ENCODE assay signal across 28 cellular contexts in genomic region chr12:54022960-54023884, GRCh38. TPM values are rescaled to one million over a fixed set of nuclear protein-coding genes. Genes with fewer than 3 reads are reported as not detected.
DNase-seq lines count a peak whose midpoint lies in the region; ATAC-seq, FAIRE-seq and TF ChIP-seq lines count a peak whose summit lies in the region.
"Had no signal": no experiment of that assay in that cellular context is flagged by ENCODE, and none has a peak within 500 bp of the region (broad histone marks: within the 10 kb centered on the region; RNA-seq: fewer than 3 reads in every experiment).

No MANE protein-coding gene starts in this region.

- POLR2A ChIA-PET in activated CD4-positive, alpha-beta T cell treated with anti-CD3 and anti-CD28 coated beads, Interleukin-2, amount 10 ng/mL, durations not matched to agents 7 days and 5 days (lab: Charles Lee) = interaction anchor here (0.7 kb wide), 1 partner anchor 336 kb away, joined by 5 read pairs; no protein-coding TSS in a partner anchor

- intact Hi-C loops in kidney (cut with DNase I) = no loop called here

- no peak overlapping the region for H3K4me3 Mint-ChIP-seq in activated CD4-positive, alpha-beta T cell treated with anti-CD3 and anti-CD28 coated beads, Interleukin-2, amount 10 ng/mL, durations not matched to agents 7 days and 5 days
- H3K4me3 Mint-ChIP-seq in activated T-cell treated with anti-CD3 and anti-CD28 coated beads, Interleukin-2, amount 50 U/mL, for 4 hours = no peak overlapping the region
- no peak overlapping the region for H3K4me3 Mint-ChIP-seq in activated T-helper 17 cell treated with anti-CD3 and anti-CD28 coated beads, Interleukin-2, amount 50 U/mL, for 72 hours
- H3K4me3 Mint-ChIP-seq: activated naive CD4-positive, alpha-beta T cell treated with anti-CD3 and anti-CD28 coated beads for 36 hours; neural progenitor cell had no signal

- FAIRE-seq in kidney (lab: Jason Lieb, UNC) = no peak
- FAIRE-seq: D721Med, H54 had no signal

- CTCF ChIA-PET in activated CD4-positive, alpha-beta T cell treated with anti-CD3 and anti-CD28 coated beads, Interleukin-2, amount 10 ng/mL, durations not matched to agents 7 days and 5 days (lab: Charles Lee) = interaction anchor here (0.6 to 3.1 kb wide), 11 partner anchors 8 to 277 kb away, joined by 3 to 16 read pairs (median 5); partner anchors contain the start of genes HOXC4 and HOXC5

- peaks cover 86% of the 10 kb centered on the region for H3K27me3 Mint-ChIP-seq in activated CD4-positive, alpha-beta T cell treated with anti-CD3 and anti-CD28 coated beads, Interleukin-2, amount 10 ng/mL, durations not matched to agents 7 days and 5 days
- H3K27me3 Mint-ChIP-seq in activated T-cell treated with anti-CD3 and anti-CD28 coated beads, Interleukin-2, amount 50 U/mL, for 4 hours (ENCODE audit: low read depth) = peaks cover 73% of the 10 kb centered on the region
- peaks cover 61% of the 10 kb centered on the region for H3K27me3 Mint-ChIP-seq in activated T-helper 17 cell treated with anti-CD3 and anti-CD28 coated beads, Interleukin-2, amount 50 U/mL, for 72 hours

- H3K36me3 Mint-ChIP-seq in activated CD4-positive, alpha-beta T cell treated with anti-CD3 and anti-CD28 coated beads, Interleukin-2, amount 10 ng/mL, durations not matched to agents 7 days and 5 days (ENCODE audit: low read depth) = peaks cover 2% of the 10 kb centered on the region
- H3K36me3 Mint-ChIP-seq in activated T-cell treated with anti-CD3 and anti-CD28 coated beads, Interleukin-2, amount 50 U/mL, for 4 hours (ENCODE audit: insufficient read depth) = no peaks in the 10 kb centered on the region
- H3K36me3 Mint-ChIP-seq in activated T-helper 17 cell treated with anti-CD3 and anti-CD28 coated beads, Interleukin-2, amount 50 U/mL, for 72 hours (ENCODE audit: low read depth) = no peaks in the 10 kb centered on the region
- H3K36me3 Mint-ChIP-seq: neural progenitor cell had no signal

- H3K4me3 ChIP-seq in adipocyte (ENCODE audit: low read length) = peak overlapping the region; percentile 82
- no peak overlapping the region for H3K4me3 ChIP-seq in kidney (ENCODE audit: low read length in 2 of 2)
- H3K4me3 ChIP-seq in skeletal muscle tissue (ENCODE audit: low read length in 3 of 3) = peak overlapping the region; percentile 50 to 67 (median 63)
- H3K4me3 ChIP-seq: neural progenitor cell, upper lobe of left lung had no signal

- no peak overlapping the region for H3K27ac Mint-ChIP-seq in activated CD4-positive, alpha-beta T cell treated with anti-CD3 and anti-CD28 coated beads, Interleukin-2, amount 10 ng/mL, durations not matched to agents 7 days and 5 days
- H3K27ac Mint-ChIP-seq in activated T-helper 17 cell treated with anti-CD3 and anti-CD28 coated beads, Interleukin-2, amount 50 U/mL, for 72 hours = no peak overlapping the region
- H3K27ac Mint-ChIP-seq: activated naive CD4-positive, alpha-beta T cell treated with anti-CD3 and anti-CD28 coated beads for 36 hours; neural progenitor cell had no signal

- DNase-seq in GM04503 (ENCODE audit: low read depth) (peak; percentile 6), adipocyte (ENCODE audit: low read depth) (no peak), kidney (peak; percentile 28), EL (no peak)
- no peak for DNase-seq in activated CD4-positive, alpha-beta T cell treated with anti-CD3 and anti-CD28 coated beads, Interleukin-2, amount 10 ng/mL, durations not matched to agents 7 days and 5 days
- no peak for DNase-seq in activated T-cell treated with anti-CD3 and anti-CD28 coated beads, Interleukin-2, amount 50 U/mL, for 4 hours
- DNase-seq: activated naive CD4-positive, alpha-beta T cell treated with anti-CD3 and anti-CD28 coated beads for 36 hours; activated T-cell treated with anti-CD3 and anti-CD28 coated beads, Interleukin-2, amount 50 U/mL, for 48 hours; C1 segment of cervical spinal cord; central memory CD4-positive, alpha-beta T cell; foreskin fibroblast; NCI-H146; NCI-H526; stimulated activated CD4-positive, alpha-beta T cell treated with anti-CD3 and anti-CD28 coated beads, Interleukin-4, amount 100 ng/mL, for 24 hours; stimulated activated naive CD8-positive, alpha-beta T cell treated with anti-CD3 and anti-CD28 coated beads, Interleukin-15, Interleukin-2, amounts not matched to agents 100 U/mL and 50 U/mL, for 24 hours; T1000 had no signal

- H3K9me3 ChIP-seq in adipocyte (ENCODE audit: control insufficient read depth, low read length) (no peaks in the 10 kb centered on the region), kidney (ENCODE audit: control insufficient read depth in 1 of 2, low read length in 2 of 2) (no peaks in the 10 kb centered on the region), skeletal muscle tissue (ENCODE audit: control insufficient read depth in 3 of 3, low read length in 3 of 3) (no peaks in the 10 kb centered on the region)
- H3K9me3 ChIP-seq: upper lobe of left lung had no signal

- H3K9ac ChIP-seq in adipocyte (ENCODE audit: low read length) (peak overlapping the region; percentile 99), kidney (ENCODE audit: low read length in 2 of 2) (peak overlapping the region in 1 of 2 donors; percentile 54), skeletal muscle tissue (ENCODE audit: low read depth in 1 of 3, low read length in 3 of 3) (peak overlapping the region; percentile 81 to 88 (median 87))
- H3K9ac ChIP-seq: neural progenitor cell had no signal

- H3K27me3 ChIP-seq in adipocyte (replicated peaks; ENCODE audit: control insufficient read depth, insufficient read depth, low read length) = no peaks in the 10 kb centered on the region
- H3K27me3 ChIP-seq in skeletal muscle tissue (ENCODE audit: control insufficient read depth in 3 of 3, insufficient read depth in 3 of 3, low read length in 3 of 3) = no peaks in the 10 kb centered on the region

- H3K4me1 ChIP-seq in adipocyte (ENCODE audit: control insufficient read depth, insufficient read depth, low read length) = peaks cover 77% of the 10 kb centered on the region
- peaks cover 8 to 10% of the 10 kb centered on the region in 2 donors for H3K4me1 ChIP-seq in kidney (ENCODE audit: control insufficient read depth in 1 of 2, insufficient read depth in 1 of 2, low read depth in 1 of 2, low read length in 2 of 2)
- H3K4me1 ChIP-seq in skeletal muscle tissue (ENCODE audit: control insufficient read depth in 3 of 3, insufficient read depth in 3 of 3, low read length in 3 of 3) = peaks cover 69 to 86% (median 77%) of the 10 kb centered on the region in 3 donors
- H3K4me1 ChIP-seq: neural progenitor cell had no signal

- H3K27ac ChIP-seq in kidney (ENCODE audit: low read depth in 2 of 2, low read length in 2 of 2) = peak overlapping the region in 1 of 2 donors; percentile 41
- H3K27ac ChIP-seq in skeletal muscle tissue (ENCODE audit: low read depth, low read length) = peak overlapping the region; percentile 99
- H3K27ac ChIP-seq: neural progenitor cell, upper lobe of left lung had no signal

- no peak for ATAC-seq in activated T-cell treated with anti-CD3 and anti-CD28 coated beads, Interleukin-2, amount 50 U/mL, for 4 hours
- no peak for ATAC-seq in activated T-helper 17 cell treated with anti-CD3 and anti-CD28 coated beads, Interleukin-2, amount 50 U/mL, for 72 hours (replicated peaks)
- ATAC-seq: stimulated activated naive CD8-positive, alpha-beta T cell treated with anti-CD3 and anti-CD28 coated beads, Interleukin-15, Interleukin-2, amounts not matched to agents 100 U/mL and 50 U/mL, for 24 hours had no signal

- H3K36me3 ChIP-seq in adipocyte (ENCODE audit: control insufficient read depth, insufficient read depth, low read length, severe bottlenecking) = no peaks in the 10 kb centered on the region
- no peaks in the 10 kb centered on the region for H3K36me3 ChIP-seq in kidney (ENCODE audit: control insufficient read depth in 1 of 2, insufficient read depth in 2 of 2, low read length in 2 of 2)
- no peaks in the 10 kb centered on the region for H3K36me3 ChIP-seq in skeletal muscle tissue (ENCODE audit: control insufficient read depth in 3 of 3, insufficient read depth in 3 of 3, low read length in 3 of 3)
- H3K36me3 ChIP-seq: neural progenitor cell, upper lobe of left lung had no signal

- TF ChIP-seq CTCF in kidney (IDR thresholded peaks at IDR 0.05; ENCODE audit: borderline replicate concordance, extremely low read depth, insufficient read depth) = no peak

- peaks cover 17% of the 10 kb centered on the region for H3K4me1 Mint-ChIP-seq in activated CD4-positive, alpha-beta T cell treated with anti-CD3 and anti-CD28 coated beads, Interleukin-2, amount 10 ng/mL, durations not matched to agents 7 days and 5 days
- H3K4me1 Mint-ChIP-seq in activated T-cell treated with anti-CD3 and anti-CD28 coated beads, Interleukin-2, amount 50 U/mL, for 4 hours (ENCODE audit: low read depth) = peaks cover 6% of the 10 kb centered on the region
- no peaks in the 10 kb centered on the region for H3K4me1 Mint-ChIP-seq in activated T-helper 17 cell treated with anti-CD3 and anti-CD28 coated beads, Interleukin-2, amount 50 U/mL, for 72 hours
- H3K4me1 Mint-ChIP-seq: neural progenitor cell had no signal

- H3K9me3 Mint-ChIP-seq in activated CD4-positive, alpha-beta T cell treated with anti-CD3 and anti-CD28 coated beads, Interleukin-2, amount 10 ng/mL, durations not matched to agents 7 days and 5 days = no peaks in the 10 kb centered on the region
- H3K9me3 Mint-ChIP-seq in activated T-cell treated with anti-CD3 and anti-CD28 coated beads, Interleukin-2, amount 50 U/mL, for 4 hours = no peaks in the 10 kb centered on the region
- no peaks in the 10 kb centered on the region for H3K9me3 Mint-ChIP-seq in activated T-helper 17 cell treated with anti-CD3 and anti-CD28 coated beads, Interleukin-2, amount 50 U/mL, for 72 hours
- H3K9me3 Mint-ChIP-seq: activated naive CD4-positive, alpha-beta T cell treated with anti-CD3 and anti-CD28 coated beads for 36 hours; neural progenitor cell had no signal

RNA-seq across cellular contexts. Expression of gene HOXC6, which starts 5.0 kb away (rescaled TPM):
- total RNA-seq in kidney = 22.0 TPM
- polyA plus RNA-seq in kidney (ENCODE audit: insufficient read depth, low read depth, low replicate concordance) = 11.4 TPM
- total RNA-seq in skeletal muscle tissue = 2.6 TPM
- not detected for total RNA-seq in activated CD4-positive, alpha-beta T cell treated with anti-CD3 and anti-CD28 coated beads, Interleukin-2, amount 10 ng/mL, durations not matched to agents 7 days and 5 days
- not detected for total RNA-seq in activated T-cell treated with anti-CD3 and anti-CD28 coated beads, Interleukin-2, amount 50 U/mL, for 4 hours
- total RNA-seq in activated T-helper 17 cell treated with anti-CD3 and anti-CD28 coated beads, Interleukin-2, amount 50 U/mL, for 72 hours = not detected
- total RNA-seq: activated CD8-positive, alpha-beta memory T cell treated with anti-CD3 and anti-CD28 coated beads for 36 hours; activated naive CD4-positive, alpha-beta T cell treated with anti-CD3 and anti-CD28 coated beads for 36 hours; dermis microvascular lymphatic vessel endothelial cell; mononuclear cell; pulmonary artery endothelial cell had no signal
- polyA plus RNA-seq: liver had no signal

RNA-seq across cellular contexts. Expression of gene HOXC5, which starts 9.6 kb away (rescaled TPM):
- 4.8 TPM for total RNA-seq in kidney
- 0.24 TPM for polyA plus RNA-seq in kidney (ENCODE audit: insufficient read depth, low read depth, low replicate concordance)
- 0.52 TPM for total RNA-seq in skeletal muscle tissue
- not detected for total RNA-seq in activated CD4-positive, alpha-beta T cell treated with anti-CD3 and anti-CD28 coated beads, Interleukin-2, amount 10 ng/mL, durations not matched to agents 7 days and 5 days
- not detected for total RNA-seq in activated T-cell treated with anti-CD3 and anti-CD28 coated beads, Interleukin-2, amount 50 U/mL, for 4 hours
- total RNA-seq in activated T-helper 17 cell treated with anti-CD3 and anti-CD28 coated beads, Interleukin-2, amount 50 U/mL, for 72 hours = not detected
- total RNA-seq: activated CD8-positive, alpha-beta memory T cell treated with anti-CD3 and anti-CD28 coated beads for 36 hours; activated naive CD4-positive, alpha-beta T cell treated with anti-CD3 and anti-CD28 coated beads for 36 hours; dermis microvascular lymphatic vessel endothelial cell; liver; mononuclear cell; pulmonary artery endothelial cell had no signal
- polyA plus RNA-seq: aorta, liver had no signal

RNA-seq across cellular contexts. Expression of gene HOXC8, which starts 14.4 kb away (rescaled TPM):
- total RNA-seq in kidney = 9.0 TPM
- 2.1 TPM for polyA plus RNA-seq in kidney (ENCODE audit: insufficient read depth, low read depth, low replicate concordance)
- 0.52 TPM for total RNA-seq in skeletal muscle tissue
- total RNA-seq in activated CD4-positive, alpha-beta T cell treated with anti-CD3 and anti-CD28 coated beads, Interleukin-2, amount 10 ng/mL, durations not matched to agents 7 days and 5 days = not detected
- total RNA-seq in activated T-cell treated with anti-CD3 and anti-CD28 coated beads, Interleukin-2, amount 50 U/mL, for 4 hours = not detected
- not detected for total RNA-seq in activated T-helper 17 cell treated with anti-CD3 and anti-CD28 coated beads, Interleukin-2, amount 50 U/mL, for 72 hours
- total RNA-seq: activated CD8-positive, alpha-beta memory T cell treated with anti-CD3 and anti-CD28 coated beads for 36 hours; activated naive CD4-positive, alpha-beta T cell treated with anti-CD3 and anti-CD28 coated beads for 36 hours; dermis microvascular lymphatic vessel endothelial cell; liver; mononuclear cell; pulmonary artery endothelial cell; upper lobe of left lung had no signal
- polyA plus RNA-seq: liver had no signal

RNA-seq across cellular contexts. Expression of gene HOXC9, which starts 23.3 kb away (rescaled TPM):
- 16.5 TPM for total RNA-seq in kidney
- 11.7 TPM for polyA plus RNA-seq in kidney (ENCODE audit: insufficient read depth, low read depth, low replicate concordance)
- total RNA-seq in skeletal muscle tissue = 4.2 TPM
- total RNA-seq in activated CD4-positive, alpha-beta T cell treated with anti-CD3 and anti-CD28 coated beads, Interleukin-2, amount 10 ng/mL, durations not matched to agents 7 days and 5 days = not detected
- not detected for total RNA-seq in activated T-cell treated with anti-CD3 and anti-CD28 coated beads, Interleukin-2, amount 50 U/mL, for 4 hours
- total RNA-seq in activated T-helper 17 cell treated with anti-CD3 and anti-CD28 coated beads, Interleukin-2, amount 50 U/mL, for 72 hours = not detected
- total RNA-seq: activated CD8-positive, alpha-beta memory T cell treated with anti-CD3 and anti-CD28 coated beads for 36 hours; activated naive CD4-positive, alpha-beta T cell treated with anti-CD3 and anti-CD28 coated beads for 36 hours; liver; mononuclear cell; pulmonary artery endothelial cell had no signal
- polyA plus RNA-seq: liver had no signal

RNA-seq across cellular contexts. Expression of gene HOXC4, which starts 30.4 kb away (rescaled TPM):
- total RNA-seq in kidney (24.5 TPM), skeletal muscle tissue (1.0 TPM)
- 13.9 TPM for polyA plus RNA-seq in kidney (ENCODE audit: insufficient read depth, low read depth, low replicate concordance)
- not detected for total RNA-seq in activated CD4-positive, alpha-beta T cell treated with anti-CD3 and anti-CD28 coated beads, Interleukin-2, amount 10 ng/mL, durations not matched to agents 7 days and 5 days
- total RNA-seq in activated T-cell treated with anti-CD3 and anti-CD28 coated beads, Interleukin-2, amount 50 U/mL, for 4 hours = under 1 TPM; 0.16 to 0.40 (median 0.29) TPM
- under 1 TPM in 1 of 2 donors, not detected in 1; 0.16 TPM for total RNA-seq in activated T-helper 17 cell treated with anti-CD3 and anti-CD28 coated beads, Interleukin-2, amount 50 U/mL, for 72 hours
- total RNA-seq: dermis microvascular lymphatic vessel endothelial cell, liver, pulmonary artery endothelial cell had no signal

Comparison
In these comparisons a context has a peak if more than half of its experiments do, and no peak if none do; other contexts are left out.
1. DNase-seq: peak in GM04503 (single experiment) and kidney (single experiment); none in adipocyte (single experiment), EL (single experiment), activated CD4-positive, alpha-beta T cell treated with anti-CD3 and anti-CD28 coated beads, Interleukin-2, amount 10 ng/mL, durations not matched to agents 7 days and 5 days (single experiment) and activated T-cell treated with anti-CD3 and anti-CD28 coated beads, Interleukin-2, amount 50 U/mL, for 4 hours (single experiment).
2. H3K4me3 ChIP-seq: peak in adipocyte (single experiment) and skeletal muscle tissue (3 of 3); none in kidney (0 of 2).